In the genomic region with DNA sequence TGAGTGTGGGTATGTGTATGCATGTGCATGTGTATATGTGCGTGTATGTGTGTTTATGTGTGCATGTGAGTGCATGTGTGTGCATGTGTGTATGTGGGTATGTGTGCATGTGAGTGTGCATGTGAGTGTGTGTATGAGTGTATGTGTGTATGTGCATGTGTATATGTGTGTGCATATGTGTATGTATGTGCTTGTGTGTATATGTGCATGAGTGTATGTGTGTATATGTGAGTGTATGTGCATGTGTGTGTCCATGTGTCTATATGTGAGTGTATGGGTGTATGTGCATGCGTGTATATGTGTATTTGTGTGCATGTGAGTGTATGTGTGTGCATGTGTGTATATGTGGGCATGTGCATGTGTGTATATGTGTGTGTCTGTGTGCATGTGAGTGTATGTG, we compare ENCODE assay signal across 29 cellular contexts. TPM values are rescaled to one million over a fixed set of nuclear protein-coding genes. Genes with fewer than 3 reads are reported as not detected.
"Had no signal": no experiment of that assay in that cellular context is flagged by ENCODE, and none has a peak within 500 bp of the region (broad histone marks: within the 10 kb centered on the region; RNA-seq: fewer than 3 reads in every experiment).

No MANE protein-coding gene starts in this region.

- H3K27me3 Mint-ChIP-seq: stimulated activated naive CD8-positive, alpha-beta T cell treated with anti-CD3 and anti-CD28 coated beads, Interleukin-15, Interleukin-2, amounts not matched to agents 100 ng/mL and 50 ng/mL, for 24 hours had no signal

- H2AFZ ChIP-seq: hepatocyte had no signal

- H3K36me3 Mint-ChIP-seq: mesothelial cell of epicardium; naive B cell; natural killer cell; stimulated activated effector memory CD8-positive, alpha-beta T cell treated with anti-CD3 and anti-CD28 coated beads, Interleukin-12 subunit alpha, Interleukin-12 subunit beta, amount 100 ng/mL, for 72 hours had no signal

- ATAC-seq: heart right ventricle; natural killer cell; right cardiac atrium; stimulated activated effector memory CD8-positive, alpha-beta T cell treated with anti-CD3 and anti-CD28 coated beads, Interleukin-12 subunit alpha, Interleukin-12 subunit beta, amount 100 ng/mL, for 72 hours had no signal

- H3K4me1 ChIP-seq: sigmoid colon, tibial artery, uterus had no signal

- H3K4me3 Mint-ChIP-seq: mesothelial cell of epicardium; naive B cell; natural killer cell; nephron progenitor cell; stimulated activated effector memory CD8-positive, alpha-beta T cell treated with anti-CD3 and anti-CD28 coated beads, Interleukin-12 subunit alpha, Interleukin-12 subunit beta, amount 100 ng/mL, for 72 hours; stimulated activated naive CD8-positive, alpha-beta T cell treated with anti-CD3 and anti-CD28 coated beads, Interleukin-15, Interleukin-2, amounts not matched to agents 100 ng/mL and 50 ng/mL, for 24 hours had no signal

- H3K9me3 Mint-ChIP-seq: stimulated activated effector memory CD8-positive, alpha-beta T cell treated with anti-CD3 and anti-CD28 coated beads, Interleukin-12 subunit alpha, Interleukin-12 subunit beta, amount 100 ng/mL, for 72 hours had no signal

- H3K79me2 ChIP-seq: hepatocyte had no signal

- FAIRE-seq: small intestine had no signal

- H3K4me3 ChIP-seq: heart right ventricle, hepatocyte, left ventricle myocardium inferior, lung, ovary, sigmoid colon, spleen, suprapubic skin, thoracic aorta, tibial artery, uterus had no signal

- H3K36me3 ChIP-seq: heart right ventricle, left ventricle myocardium inferior, ovary, sigmoid colon, spleen, suprapubic skin, thoracic aorta, tibial artery, uterus had no signal

- DNase-seq: heart right ventricle; islet precursor cell; left ventricle myocardium inferior; mesendoderm; naive B cell; natural killer cell; nephron progenitor cell; ovary; right cardiac atrium; sigmoid colon; small intestine; stimulated activated CD4-positive, alpha-beta T cell treated with anti-CD3 and anti-CD28 coated beads, Interleukin-4, amount 100 ng/mL, for 24 hours; stimulated activated naive CD4-positive, alpha-beta T cell; tibial artery; trophoblast cell; uterus had no signal

- H3K27ac Mint-ChIP-seq: mesothelial cell of epicardium; naive B cell; natural killer cell; nephron progenitor cell; progenitor cell of endocrine pancreas; stimulated activated effector memory CD8-positive, alpha-beta T cell treated with anti-CD3 and anti-CD28 coated beads, Interleukin-12 subunit alpha, Interleukin-12 subunit beta, amount 100 ng/mL, for 72 hours; stimulated activated naive CD8-positive, alpha-beta T cell treated with anti-CD3 and anti-CD28 coated beads, Interleukin-15, Interleukin-2, amounts not matched to agents 100 ng/mL and 50 ng/mL, for 24 hours had no signal

- H3K4me2 ChIP-seq: hepatocyte had no signal

- H3K27me3 ChIP-seq: hepatocyte, ovary, sigmoid colon, suprapubic skin, uterus had no signal

- H3K27ac ChIP-seq: heart right ventricle, hepatocyte, left ventricle myocardium inferior, ovary, sigmoid colon, spleen, suprapubic skin, thoracic aorta, tibial artery, uterus had no signal

- H3K9me3 ChIP-seq: heart right ventricle, left ventricle myocardium inferior, ovary, sigmoid colon, spleen, suprapubic skin, thoracic aorta, tibial artery, uterus had no signal

RNA-seq across cellular contexts. Expression of a gene that starts 25.7 kb away (rescaled TPM):
- total RNA-seq: kidney epithelial cell, mononuclear cell, progenitor cell of endocrine pancreas, pulmonary artery endothelial cell, renal cortical epithelial cell had no signal
